Comparison of ENCODE assay signal across 18 cellular contexts in genomic region chr11:19873730-19874129, GRCh38.
DNase-seq lines count a peak whose midpoint lies in the region; ATAC-seq and TF ChIP-seq lines count a peak whose summit lies in the region.
"Had no signal": no experiment of that assay in that cellular context is flagged by ENCODE, and none has a peak within 500 bp of the region (broad histone marks: within the 10 kb centered on the region; RNA-seq: fewer than 3 reads in every experiment).

No MANE protein-coding gene starts in this region.

- ATAC-seq in HG03442 (IDR thresholded peaks at IDR 0.05; ENCODE audit: unreplicated experiment) = no peak
- ATAC-seq: right lobe of liver; stimulated activated effector memory CD8-positive, alpha-beta T cell treated with anti-CD3 and anti-CD28 coated beads, Interleukin-12 subunit alpha, Interleukin-12 subunit beta, amount 100 ng/mL, for 72 hours had no signal

- peak overlapping the region; percentile 76 for H3K27ac Mint-ChIP-seq in osteocyte (ENCODE audit: unreplicated experiment)
- H3K27ac Mint-ChIP-seq: activated B cell treated with CpG ODN at 0.5 μM for 24 hours; B cell; dendritic cell treated with granulocyte-macrophage colony-stimulating factor and Interleukin-4, amounts not matched to agents 40 ng/mL and 50 ng/mL, for 4 days; stimulated activated effector memory CD8-positive, alpha-beta T cell treated with anti-CD3 and anti-CD28 coated beads, Interleukin-12 subunit alpha, Interleukin-12 subunit beta, amount 100 ng/mL, for 72 hours had no signal

- no peak overlapping the region for H3K4me3 Mint-ChIP-seq in osteocyte (ENCODE audit: unreplicated experiment)
- H3K4me3 Mint-ChIP-seq: activated B cell treated with CpG ODN at 0.5 μM for 24 hours; B cell; dendritic cell treated with granulocyte-macrophage colony-stimulating factor and Interleukin-4, amounts not matched to agents 40 ng/mL and 50 ng/mL, for 4 days; stimulated activated effector memory CD8-positive, alpha-beta T cell treated with anti-CD3 and anti-CD28 coated beads, Interleukin-12 subunit alpha, Interleukin-12 subunit beta, amount 100 ng/mL, for 72 hours had no signal

- no peak for TF ChIP-seq CTCF in osteocyte (IDR thresholded peaks at IDR 0.05)

- no peaks in the 10 kb centered on the region for H3K27me3 Mint-ChIP-seq in osteocyte (ENCODE audit: unreplicated experiment)
- H3K27me3 Mint-ChIP-seq: activated B cell treated with CpG ODN at 0.5 μM for 24 hours; B cell; dendritic cell treated with granulocyte-macrophage colony-stimulating factor and Interleukin-4, amounts not matched to agents 40 ng/mL and 50 ng/mL, for 4 days had no signal

- peak; percentile 29 for DNase-seq in NCI-H2196 treated with DMSO at 0.1 percent for 48 hours (lab: John Stamatoyannopoulos, UW; ENCODE audit: unreplicated experiment)
- DNase-seq in NCI-H2196 (lab: John Stamatoyannopoulos, UW; ENCODE audit: unreplicated experiment) = no peak
- peak; percentile 63 for DNase-seq in NCI-H2107 (lab: John Stamatoyannopoulos, UW)
- peak; percentile 89 for DNase-seq in astrocyte of the hippocampus (ENCODE audit: low read depth, low spot score)
- DNase-seq in osteocyte (ENCODE audit: extremely low spot score, unreplicated experiment) = no peak
- DNase-seq in cortex of kidney (lab: John Stamatoyannopoulos, UW) = no peak
- DNase-seq in SK-N-DZ (ENCODE audit: low spot score) = no peak
- DNase-seq: activated B cell treated with CpG ODN at 0.5 μM for 24 hours; activated CD4-positive, alpha-beta T cell treated with anti-CD3 and anti-CD28 coated beads, Interleukin-2, amount 50 U/mL, for 48 hours; activated effector memory CD4-positive, alpha-beta T cell treated with anti-CD3 and anti-CD28 coated beads, Interleukin-2, amount 50 U/mL, for 16 hours; heart left ventricle; MM.1S; NCI-H2171 treated with DMSO at 0.1 percent for 48 hours; right lobe of liver had no signal

- H3K36me3 Mint-ChIP-seq in osteocyte (ENCODE audit: unreplicated experiment) = peaks cover 10% of the 10 kb centered on the region
- H3K36me3 Mint-ChIP-seq: stimulated activated effector memory CD8-positive, alpha-beta T cell treated with anti-CD3 and anti-CD28 coated beads, Interleukin-12 subunit alpha, Interleukin-12 subunit beta, amount 100 ng/mL, for 72 hours had no signal

- peaks cover 23% of the 10 kb centered on the region for H3K4me1 Mint-ChIP-seq in osteocyte (ENCODE audit: unreplicated experiment)
- H3K4me1 Mint-ChIP-seq: activated B cell treated with CpG ODN at 0.5 μM for 24 hours; B cell; stimulated activated effector memory CD8-positive, alpha-beta T cell treated with anti-CD3 and anti-CD28 coated beads, Interleukin-12 subunit alpha, Interleukin-12 subunit beta, amount 100 ng/mL, for 72 hours had no signal

- H3K9me3 Mint-ChIP-seq in osteocyte (ENCODE audit: unreplicated experiment) = no peaks in the 10 kb centered on the region
- H3K9me3 Mint-ChIP-seq: activated B cell treated with CpG ODN at 0.5 μM for 24 hours; dendritic cell treated with granulocyte-macrophage colony-stimulating factor and Interleukin-4, amounts not matched to agents 40 ng/mL and 50 ng/mL, for 4 days; stimulated activated effector memory CD8-positive, alpha-beta T cell treated with anti-CD3 and anti-CD28 coated beads, Interleukin-12 subunit alpha, Interleukin-12 subunit beta, amount 100 ng/mL, for 72 hours had no signal

Comparison
In these comparisons a context has a peak if more than half of its experiments do, and no peak if none do; other contexts are left out.
1. DNase-seq: peak in NCI-H2196 treated with DMSO at 0.1 percent for 48 hours (single experiment), NCI-H2107 (single experiment) and astrocyte of the hippocampus (single experiment); none in NCI-H2196 (single experiment), osteocyte (single experiment), cortex of kidney (single experiment) and SK-N-DZ (single experiment).